25 cellular contexts compared by ENCODE assay signal in the genomic region with DNA sequence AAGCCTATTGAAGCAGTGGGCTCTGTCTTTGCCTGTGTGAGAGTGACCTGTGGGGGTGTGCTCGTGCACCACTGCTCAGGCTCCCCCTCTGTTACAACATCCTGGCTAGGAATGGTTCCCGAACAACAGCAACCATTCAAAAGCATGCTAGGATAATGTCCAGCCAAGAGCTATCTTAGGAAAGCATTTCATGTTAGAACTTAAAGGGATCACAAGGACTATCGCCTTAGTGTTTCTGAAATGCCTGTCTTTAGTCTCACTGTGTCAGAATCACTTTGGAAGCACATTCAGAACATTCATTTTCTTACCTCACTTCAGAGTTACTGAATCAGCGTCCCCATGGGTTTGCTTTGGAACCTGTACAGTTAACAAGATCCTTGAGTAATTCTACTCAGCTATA.
DNase-seq lines count a peak whose midpoint lies in the region; ATAC-seq and TF ChIP-seq lines count a peak whose summit lies in the region.
"Had no signal": no experiment of that assay in that cellular context is flagged by ENCODE, and none has a peak within 500 bp of the region (broad histone marks: within the 10 kb centered on the region; RNA-seq: fewer than 3 reads in every experiment).

No MANE protein-coding gene starts in this region.

- DNase-seq in NCI-H82 (lab: John Stamatoyannopoulos, UW) (peak; percentile 6), NCI-H82 treated with DMSO at 0.1 percent for 48 hours (lab: John Stamatoyannopoulos, UW; ENCODE audit: unreplicated experiment) (no peak), fibroblast of pulmonary artery (ENCODE audit: low read depth) (peak; percentile 23), nephron progenitor cell (peak; percentile 6), suprapubic skin (ENCODE audit: low spot score in 2 of 2) (no peak), glomerular visceral epithelial cell (ENCODE audit: extremely low spot score) (no peak)
- no peak for DNase-seq in activated naive CD4-positive, alpha-beta T cell treated with Interleukin-2 at 50 U/mL for 16 hours
- DNase-seq: 8988T; activated CD8-positive, alpha-beta memory T cell treated with anti-CD3 and anti-CD28 coated beads for 24 hours; activated T-cell treated with anti-CD3 and anti-CD28 coated beads, Interleukin-2, amount 50 U/mL, for 72 hours; hypothalamus; mucosa of descending colon; NCI-H1105 treated with DMSO at 0.1 percent for 48 hours; NCI-H2171; PC-3; stimulated activated CD4-positive, alpha-beta T cell treated with anti-CD3 and anti-CD28 coated beads, Interleukin-4, amount 100 ng/mL, for 4 hours; T-helper 9 cell had no signal

- peaks cover 10% of the 10 kb centered on the region for H3K4me1 Mint-ChIP-seq in nephron progenitor cell

- H3K9me3 Mint-ChIP-seq in nephron progenitor cell: no peaks in the 10 kb centered on the region
- H3K9me3 Mint-ChIP-seq: activated T-cell treated with anti-CD3 and anti-CD28 coated beads, Interleukin-2, amount 50 U/mL, for 72 hours had no signal

- H3K36me3 ChIP-seq in suprapubic skin: no peaks in the 10 kb centered on the region
- H3K36me3 ChIP-seq: BLaER1 treated with 17β-estradiol and CSF1 and Interleukin-3, amounts not matched to agents 10 nM and 100 nM; breast epithelium; thoracic aorta had no signal

- no peaks in the 10 kb centered on the region for H3K9me3 ChIP-seq in suprapubic skin
- H3K9me3 ChIP-seq: BLaER1 treated with 17β-estradiol and CSF1 and Interleukin-3, amounts not matched to agents 10 nM and 100 nM; breast epithelium; mucosa of descending colon; thoracic aorta had no signal

- no peak for TF ChIP-seq POLR2A in suprapubic skin (IDR thresholded peaks at IDR 0.05)

- no peak for ATAC-seq in GM21528 (IDR thresholded peaks at IDR 0.05; ENCODE audit: low FRiP score, unreplicated experiment)
- ATAC-seq: activated CD4-positive, CD25-positive, alpha-beta regulatory T cell treated with anti-CD3 and anti-CD28 coated beads, Interleukin-2, amount 50 U/mL, for 24 hours; activated T-cell treated with anti-CD3 and anti-CD28 coated beads, Interleukin-2, amount 50 U/mL, for 72 hours; GM12878; mucosa of descending colon; PC-3 had no signal

- TF ChIP-seq CTCF in fibroblast of pulmonary artery (IDR thresholded peaks at IDR 0.05; ENCODE audit: low read length, missing control alignments) (no peak), nephron progenitor cell (IDR thresholded peaks at IDR 0.05) (no peak), suprapubic skin (IDR thresholded peaks at IDR 0.05) (no peak)

- peaks cover 4% of the 10 kb centered on the region for H3K27me3 Mint-ChIP-seq in nephron progenitor cell (ENCODE audit: low read depth, poor library complexity)

- H3K4me3 ChIP-seq in fibroblast of pulmonary artery (replicated peaks; ENCODE audit: low read depth, low read length): no peak overlapping the region
- H3K4me3 ChIP-seq in suprapubic skin: no peak overlapping the region
- H3K4me3 ChIP-seq: BLaER1 treated with 17β-estradiol and CSF1 and Interleukin-3, amounts not matched to agents 10 nM and 100 nM; breast epithelium; GM12878; mucosa of descending colon; smooth muscle cell; thoracic aorta had no signal

- no peak for TF ChIP-seq EP300 in suprapubic skin (IDR thresholded peaks at IDR 0.05)

- H3K4me1 ChIP-seq in suprapubic skin: peaks cover 3% of the 10 kb centered on the region
- H3K4me1 ChIP-seq: BLaER1 treated with 17β-estradiol and CSF1 and Interleukin-3, amounts not matched to agents 10 nM and 100 nM; breast epithelium had no signal

- H3K27ac ChIP-seq in suprapubic skin: peak overlapping the region; percentile 54
- H3K27ac ChIP-seq: BLaER1 treated with 17β-estradiol and CSF1 and Interleukin-3, amounts not matched to agents 10 nM and 100 nM; thoracic aorta had no signal

- H3K27me3 ChIP-seq in suprapubic skin: no peaks in the 10 kb centered on the region
- H3K27me3 ChIP-seq: BLaER1 treated with 17β-estradiol and CSF1 and Interleukin-3, amounts not matched to agents 10 nM and 100 nM; breast epithelium had no signal

- WGBS in suprapubic skin: 44% methylated on average over 4 of the region's 4 CpGs

- H3K36me3 Mint-ChIP-seq in nephron progenitor cell (ENCODE audit: low read depth): no peaks in the 10 kb centered on the region
- H3K36me3 Mint-ChIP-seq: activated naive CD8-positive, alpha-beta T cell had no signal

- no peak overlapping the region for H3K4me3 Mint-ChIP-seq in nephron progenitor cell
- H3K4me3 Mint-ChIP-seq: activated naive CD8-positive, alpha-beta T cell; activated T-cell treated with anti-CD3 and anti-CD28 coated beads, Interleukin-2, amount 50 U/mL, for 72 hours had no signal

- H3K27ac Mint-ChIP-seq in nephron progenitor cell: peak overlapping the region; percentile 88
- H3K27ac Mint-ChIP-seq: activated naive CD8-positive, alpha-beta T cell; activated T-cell treated with anti-CD3 and anti-CD28 coated beads, Interleukin-2, amount 50 U/mL, for 72 hours had no signal

Comparison
In these comparisons a context has a peak if more than half of its experiments do, and no peak if none do; other contexts are left out.
1. DNase-seq: peak in NCI-H82 (single experiment), fibroblast of pulmonary artery (single experiment) and nephron progenitor cell (single experiment); none in NCI-H82 treated with DMSO at 0.1 percent for 48 hours (single experiment), suprapubic skin (0 of 2), activated naive CD4-positive, alpha-beta T cell treated with Interleukin-2 at 50 U/mL for 16 hours (single experiment) and glomerular visceral epithelial cell (single experiment).